Comparison of ENCODE assay signal across 8 cellular contexts in the genomic region with DNA sequence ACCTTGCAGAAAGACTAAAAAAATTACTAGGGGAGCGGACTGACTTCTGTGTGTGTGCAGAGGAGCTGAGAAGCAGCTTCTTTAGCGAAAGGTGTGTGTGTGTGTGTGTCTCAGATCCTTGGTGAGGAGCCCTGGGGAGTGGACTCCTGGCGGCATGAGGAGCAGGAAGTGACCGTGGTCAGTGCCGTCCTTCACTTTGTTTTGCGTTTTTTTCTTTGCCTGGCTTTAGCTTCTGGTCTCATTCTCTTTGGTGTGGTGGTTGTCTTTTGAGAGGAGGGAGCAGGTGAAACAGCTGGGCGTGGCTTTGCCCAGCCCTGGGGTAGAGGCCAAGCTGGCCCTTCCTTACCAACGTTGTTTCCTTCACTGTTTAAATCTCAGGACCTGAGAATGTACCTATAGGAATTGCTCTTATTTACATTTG. TPM values are rescaled to one million over a fixed set of nuclear protein-coding genes. Genes with fewer than 3 reads are reported as not detected.
DNase-seq lines count a peak whose midpoint lies in the region; ATAC-seq and TF ChIP-seq lines count a peak whose summit lies in the region.

No MANE protein-coding gene starts in this region.

- intact Hi-C loops in left ventricle myocardium inferior (cut with micrococcal nuclease): no loop called here
- intact Hi-C loops in cardiac septum (cut with DNase I): no loop called here
- intact Hi-C loops in activated T-helper 2 cell treated with anti-CD3 and anti-CD28 coated beads, Interferon-gamma antibody, Interleukin-2, Interleukin-4, amounts not matched to agents 10 μg/mL and 5 μg/mL and 100 μg/mL, durations not matched to agents 14 hours and 24 hours and 36 hours (cut with micrococcal nuclease): no loop called here

- no peak overlapping the region for H3K27ac ChIP-seq in left ventricle myocardium inferior (replicated peaks)
- H3K27ac ChIP-seq in upper lobe of left lung: peak overlapping the region; percentile 63 to 82 (median 78)

- 17 to 25% methylated on average over 8 of the region's 8 CpGs for WGBS in upper lobe of left lung, 2 donors

- H3K4me3 ChIP-seq in left ventricle myocardium inferior (peak overlapping the region; percentile 78), upper lobe of left lung (peak overlapping the region in 2 of 4 donors; percentile 65 to 79)

- TF ChIP-seq CTCF in left ventricle myocardium inferior (IDR thresholded peaks at IDR 0.05; ENCODE audit: borderline replicate concordance) (no peak), upper lobe of left lung (IDR thresholded peaks at IDR 0.05) (no peak)

- H3K36me3 ChIP-seq in left ventricle myocardium inferior (peaks cover 4% of the 10 kb centered on the region), upper lobe of left lung (no peaks in the 10 kb centered on the region)

- H3K4me3 Mint-ChIP-seq in activated T-helper 2 cell treated with anti-CD3 and anti-CD28 coated beads, Interferon-gamma antibody, Interleukin-2, Interleukin-4, amounts not matched to agents 10 μg/mL and 5 μg/mL and 100 μg/mL, durations not matched to agents 14 hours and 24 hours and 36 hours (ENCODE audit: low read depth): peak overlapping the region; percentile 93

- DNase-seq in left ventricle myocardium inferior (no peak), cardiac septum (ENCODE audit: low spot score) (no peak), kidney tubule cell (ENCODE audit: low spot score) (peak; percentile 57), upper lobe of left lung (peak in 1 of 2 donors; percentile 48), iPS-NIHi11 (ENCODE audit: low spot score) (no peak), foreskin melanocyte (no peak)
- DNase-seq in activated T-helper 2 cell treated with anti-CD3 and anti-CD28 coated beads, Interferon-gamma antibody, Interleukin-2, Interleukin-4, amounts not matched to agents 10 μg/mL and 5 μg/mL and 100 μg/mL, durations not matched to agents 14 hours and 24 hours and 36 hours (ENCODE audit: low spot score): no peak

- H3K4me1 Mint-ChIP-seq in activated T-helper 2 cell treated with anti-CD3 and anti-CD28 coated beads, Interferon-gamma antibody, Interleukin-2, Interleukin-4, amounts not matched to agents 10 μg/mL and 5 μg/mL and 100 μg/mL, durations not matched to agents 14 hours and 24 hours and 36 hours (ENCODE audit: low read depth): peaks cover 43% of the 10 kb centered on the region

- H3K36me3 Mint-ChIP-seq in activated T-helper 2 cell treated with anti-CD3 and anti-CD28 coated beads, Interferon-gamma antibody, Interleukin-2, Interleukin-4, amounts not matched to agents 10 μg/mL and 5 μg/mL and 100 μg/mL, durations not matched to agents 14 hours and 24 hours and 36 hours (ENCODE audit: low read depth): peaks cover 22% of the 10 kb centered on the region

- peaks cover 4% of the 10 kb centered on the region for H3K27me3 Mint-ChIP-seq in activated T-helper 2 cell treated with anti-CD3 and anti-CD28 coated beads, Interferon-gamma antibody, Interleukin-2, Interleukin-4, amounts not matched to agents 10 μg/mL and 5 μg/mL and 100 μg/mL, durations not matched to agents 14 hours and 24 hours and 36 hours (ENCODE audit: low read depth)

- TF ChIP-seq EP300 in upper lobe of left lung (IDR thresholded peaks at IDR 0.05): no peak

- no peaks in the 10 kb centered on the region for H3K9me3 ChIP-seq in left ventricle myocardium inferior (replicated peaks)
- no peaks in the 10 kb centered on the region for H3K9me3 ChIP-seq in upper lobe of left lung

- peak overlapping the region; percentile 68 for H3K27ac Mint-ChIP-seq in activated T-helper 2 cell treated with anti-CD3 and anti-CD28 coated beads, Interferon-gamma antibody, Interleukin-2, Interleukin-4, amounts not matched to agents 10 μg/mL and 5 μg/mL and 100 μg/mL, durations not matched to agents 14 hours and 24 hours and 36 hours

- H3K27me3 ChIP-seq in left ventricle myocardium inferior (ENCODE audit: low read depth) (peaks cover 7% of the 10 kb centered on the region), upper lobe of left lung (no peaks in the 10 kb centered on the region)

- ATAC-seq in upper lobe of left lung (ENCODE audit: low FRiP score in 2 of 2): no peak
- ATAC-seq in GM18909 (IDR thresholded peaks at IDR 0.05; ENCODE audit: poor library complexity, unreplicated experiment): no peak

- H3K4me1 ChIP-seq in left ventricle myocardium inferior (peaks cover 34% of the 10 kb centered on the region), upper lobe of left lung (peaks cover 21 to 42% (median 26%) of the 10 kb centered on the region in 4 donors)

- H3K9me3 Mint-ChIP-seq in activated T-helper 2 cell treated with anti-CD3 and anti-CD28 coated beads, Interferon-gamma antibody, Interleukin-2, Interleukin-4, amounts not matched to agents 10 μg/mL and 5 μg/mL and 100 μg/mL, durations not matched to agents 14 hours and 24 hours and 36 hours: no peaks in the 10 kb centered on the region

- no peak for TF ChIP-seq POLR2A in upper lobe of left lung (IDR thresholded peaks at IDR 0.05)

RNA-seq across cellular contexts. Expression of a gene that starts 1.9 kb away (rescaled TPM):
- total RNA-seq in left ventricle myocardium inferior (4.1 TPM), cardiac septum (6.2 TPM), upper lobe of left lung (10 to 100 TPM; 10.8 to 19.9 (median 15.5) TPM)
- 25.2 and 25.6 TPM in 2 replicates for total RNA-seq in activated T-helper 2 cell treated with anti-CD3 and anti-CD28 coated beads, Interferon-gamma antibody, Interleukin-2, Interleukin-4, amounts not matched to agents 10 μg/mL and 5 μg/mL and 100 μg/mL, durations not matched to agents 14 hours and 24 hours and 36 hours

RNA-seq across cellular contexts. Expression of a gene that starts 27.8 kb away (rescaled TPM):
- 14.9 TPM for total RNA-seq in left ventricle myocardium inferior
- total RNA-seq in cardiac septum: 18.0 TPM
- 41.3 and 46.2 TPM in 2 replicates for total RNA-seq in activated T-helper 2 cell treated with anti-CD3 and anti-CD28 coated beads, Interferon-gamma antibody, Interleukin-2, Interleukin-4, amounts not matched to agents 10 μg/mL and 5 μg/mL and 100 μg/mL, durations not matched to agents 14 hours and 24 hours and 36 hours
- 100 to 1,000 TPM in 1 of 6 donors, 10 to 100 TPM in 5; 38.9 to 141 (median 43.0) TPM for total RNA-seq in upper lobe of left lung
